ENCODE assay signal across 8 cellular contexts in the genomic region with DNA sequence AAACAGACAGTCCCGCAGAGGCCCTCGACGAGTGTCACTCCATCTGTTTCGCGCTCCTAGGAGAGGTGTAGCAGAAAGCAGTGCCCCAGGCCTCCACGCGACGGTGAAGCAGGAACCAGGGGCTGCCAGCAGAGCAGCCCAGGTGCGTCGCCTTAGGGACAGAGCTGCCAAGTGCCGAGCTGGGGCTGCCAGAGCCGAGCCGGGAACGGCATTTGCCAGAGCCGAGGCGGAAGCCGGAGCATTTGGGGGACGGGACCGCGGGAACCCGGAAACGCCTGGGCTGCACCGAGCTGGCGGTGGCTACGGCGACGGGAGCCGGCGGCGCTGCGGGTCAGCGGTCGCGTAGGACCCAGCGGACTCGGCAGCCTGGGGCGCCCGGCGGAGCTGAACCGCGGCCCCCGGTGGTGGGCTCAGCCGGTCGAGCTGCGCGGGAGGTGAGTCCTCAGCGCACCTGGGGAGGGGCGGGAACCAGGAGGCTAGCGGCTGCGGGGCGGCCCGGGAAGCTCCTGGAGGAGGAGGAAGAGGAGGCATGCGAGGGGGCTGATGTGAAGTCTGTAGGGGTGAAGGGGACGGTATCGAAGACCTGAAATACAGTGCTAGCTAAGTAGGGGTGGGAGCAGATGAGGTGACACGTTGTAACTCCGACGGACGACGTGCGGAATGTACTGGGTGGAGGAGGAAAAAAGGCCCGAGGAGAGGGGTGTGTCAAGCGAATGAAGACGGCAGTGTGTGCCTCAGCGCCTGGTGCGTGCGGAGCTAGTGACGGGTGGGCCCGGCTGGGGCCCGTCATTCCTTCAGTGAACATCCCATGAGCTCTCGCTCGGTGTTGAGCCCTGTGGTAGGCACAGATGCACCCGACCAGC. TPM values are rescaled to one million over a fixed set of nuclear protein-coding genes. Genes with fewer than 3 reads are reported as not detected.
DNase-seq lines count a peak whose midpoint lies in the region; ATAC-seq lines count a peak whose summit lies in the region.

A gene (plus strand): TSS at position 268 of the 863 bp plus-strand sequence. CDS start 23,559 bp downstream, outside the sequence.

- peak within 1 kb of the TSS; percentile 86 for H3K27ac Mint-ChIP-seq in activated CD4-positive, alpha-beta memory T cell treated with anti-CD3 and anti-CD28 coated beads, Interleukin-2, amount 10 ng/mL, durations not matched to agents 7 days and 5 days

- no peaks in the 10 kb centered on the region for H3K9me3 Mint-ChIP-seq in activated CD4-positive, alpha-beta memory T cell treated with anti-CD3 and anti-CD28 coated beads, Interleukin-2, amount 10 ng/mL, durations not matched to agents 7 days and 5 days

- peak within 1 kb of the TSS; percentile 69 to 93 (median 85) for H3K4me2 ChIP-seq in BLaER1 treated with 17β-estradiol and CSF1 and Interleukin-3, amounts not matched to agents 10 nM and 100 nM

- no peaks in the 10 kb centered on the region for H3K9me3 ChIP-seq in BLaER1 treated with 17β-estradiol and CSF1 and Interleukin-3, amounts not matched to agents 10 nM and 100 nM (replicated peaks in 1 of 11)

- peak; percentile 90 for ATAC-seq in HG03439 (IDR thresholded peaks at IDR 0.05; ENCODE audit: unreplicated experiment)

- DNase-seq in GM19238 (ENCODE audit: insufficient read length, low spot score) (peak; percentile 84), NCI-H69 (lab: John Stamatoyannopoulos, UW) (peak; percentile 85), lung microvascular endothelial cell (ENCODE audit: low read depth in 2 of 2) (peak; percentile 70 to 76)
- peak; percentile 79 for DNase-seq in activated CD4-positive, alpha-beta memory T cell treated with anti-CD3 and anti-CD28 coated beads, Interleukin-2, amount 10 ng/mL, durations not matched to agents 7 days and 5 days
- peak; percentile 67 for DNase-seq in effector CD4-positive, alpha-beta T cell
- DNase-seq in stimulated activated CD4-positive, alpha-beta T cell treated with anti-CD3 and anti-CD28 coated beads, TNF-alpha, amount 100 ng/mL, for 48 hours (ENCODE audit: low read depth in 3 of 3), result peak; percentile 67 to 72 (median 70)

- peaks cover 30% of the 10 kb centered on the region for H3K4me1 Mint-ChIP-seq in activated CD4-positive, alpha-beta memory T cell treated with anti-CD3 and anti-CD28 coated beads, Interleukin-2, amount 10 ng/mL, durations not matched to agents 7 days and 5 days

- peaks cover 3% of the 10 kb centered on the region for H3K36me3 Mint-ChIP-seq in activated CD4-positive, alpha-beta memory T cell treated with anti-CD3 and anti-CD28 coated beads, Interleukin-2, amount 10 ng/mL, durations not matched to agents 7 days and 5 days (ENCODE audit: low read depth)

- H3K27me3 ChIP-seq in BLaER1 treated with 17β-estradiol and CSF1 and Interleukin-3, amounts not matched to agents 10 nM and 100 nM, result no peaks in the 10 kb centered on the region

- H3K4me3 Mint-ChIP-seq in activated CD4-positive, alpha-beta memory T cell treated with anti-CD3 and anti-CD28 coated beads, Interleukin-2, amount 10 ng/mL, durations not matched to agents 7 days and 5 days, result peak within 1 kb of the TSS; percentile 96

- H3K4me1 ChIP-seq in BLaER1 treated with 17β-estradiol and CSF1 and Interleukin-3, amounts not matched to agents 10 nM and 100 nM, result peaks cover 15 to 21% (median 16%) of the 10 kb centered on the region in 10 experiments; a peak in 19 of 20 replicates

- peak within 1 kb of the TSS; percentile 64 to 84 (median 78) for H3K27ac ChIP-seq in BLaER1 treated with 17β-estradiol and CSF1 and Interleukin-3, amounts not matched to agents 10 nM and 100 nM

- CTCF ChIA-PET in activated CD4-positive, alpha-beta memory T cell treated with anti-CD3 and anti-CD28 coated beads, Interleukin-2, amount 10 ng/mL, durations not matched to agents 7 days and 5 days (lab: Charles Lee), result interaction anchor here (0.7 to 1.4 kb wide), 7 partner anchors 29 to 490 kb away, joined by 3 to 6 read pairs (median 3); a partner anchor contains a TSS

- H3K27me3 Mint-ChIP-seq in activated CD4-positive, alpha-beta memory T cell treated with anti-CD3 and anti-CD28 coated beads, Interleukin-2, amount 10 ng/mL, durations not matched to agents 7 days and 5 days, result no peaks in the 10 kb centered on the region

- H3K9ac ChIP-seq in BLaER1 treated with 17β-estradiol and CSF1 and Interleukin-3, amounts not matched to agents 10 nM and 100 nM, result peak within 1 kb of the TSS; percentile 75 to 88 (median 86)

- peaks cover 0 to 18% (median 0%) of the 10 kb centered on the region in 11 experiments; a peak in 5 of 22 replicates for H4K20me1 ChIP-seq in BLaER1 treated with 17β-estradiol and CSF1 and Interleukin-3, amounts not matched to agents 10 nM and 100 nM

- peaks cover 4 to 18% (median 11%) of the 10 kb centered on the region in 11 experiments; a peak in 21 of 22 replicates for H3K36me3 ChIP-seq in BLaER1 treated with 17β-estradiol and CSF1 and Interleukin-3, amounts not matched to agents 10 nM and 100 nM

- peak within 1 kb of the TSS; percentile 77 to 97 (median 88) for H3K4me3 ChIP-seq in BLaER1 treated with 17β-estradiol and CSF1 and Interleukin-3, amounts not matched to agents 10 nM and 100 nM

- POLR2A ChIA-PET in activated CD4-positive, alpha-beta memory T cell treated with anti-CD3 and anti-CD28 coated beads, Interleukin-2, amount 10 ng/mL, durations not matched to agents 7 days and 5 days (lab: Charles Lee), result interaction anchor here (0.8 to 2.3 kb wide), 19 partner anchors 11 to 927 kb away, joined by 3 to 46 read pairs (median 4); a partner anchor contains a TSS

RNA-seq across cellular contexts. Expression of the gene that starts here (rescaled TPM):
- 10 to 100 TPM; 16.4 to 17.7 TPM for total RNA-seq in activated CD4-positive, alpha-beta memory T cell treated with anti-CD3 and anti-CD28 coated beads, Interleukin-2, amount 10 ng/mL, durations not matched to agents 7 days and 5 days
- 11.6 and 18.7 TPM in 2 replicates for total RNA-seq in lung microvascular endothelial cell

Comparison
In these comparisons a context has a peak if more than half of its experiments do, and no peak if none do; other contexts are left out.
1. Peak in every context shown above with its lines: DNase-seq, ATAC-seq, H3K4me3 ChIP-seq and H3K27ac ChIP-seq.